Comparison of ENCODE assay signal across 8 cellular contexts in genomic region chr3:63193647-63194046, GRCh38.
A peak's percentile ranks its signal among the peaks of the same experiment; 100 is the strongest.
DNase-seq lines count a peak whose midpoint lies in the region; TF ChIP-seq lines count a peak whose summit lies in the region.

No MANE protein-coding gene starts in this region.

- no peaks in the 10 kb centered on the region for H3K27me3 ChIP-seq in prostate gland (replicated peaks; ENCODE audit: insufficient read depth)

- no peak overlapping the region for H3K4me3 ChIP-seq in prostate gland

- no peaks in the 10 kb centered on the region for H3K4me1 ChIP-seq in prostate gland (replicated peaks)

- H3K4me3 Mint-ChIP-seq in activated naive CD4-positive, alpha-beta T cell treated with anti-CD3 and anti-CD28 coated beads, Interleukin-2, amount 10 ng/mL, durations not matched to agents 7 days and 5 days: no peak overlapping the region
- H3K4me3 Mint-ChIP-seq in immature natural killer cell: no peak overlapping the region

- H3K36me3 Mint-ChIP-seq in activated naive CD4-positive, alpha-beta T cell treated with anti-CD3 and anti-CD28 coated beads, Interleukin-2, amount 10 ng/mL, durations not matched to agents 7 days and 5 days: no peaks in the 10 kb centered on the region
- no peaks in the 10 kb centered on the region for H3K36me3 Mint-ChIP-seq in immature natural killer cell

- H3K27ac ChIP-seq in VCaP: no peak overlapping the region
- no peak overlapping the region for H3K27ac ChIP-seq in prostate gland

- H3K4me1 Mint-ChIP-seq in activated naive CD4-positive, alpha-beta T cell treated with anti-CD3 and anti-CD28 coated beads, Interleukin-2, amount 10 ng/mL, durations not matched to agents 7 days and 5 days: no peaks in the 10 kb centered on the region
- no peaks in the 10 kb centered on the region for H3K4me1 Mint-ChIP-seq in immature natural killer cell

- H3K27ac Mint-ChIP-seq in activated naive CD4-positive, alpha-beta T cell treated with anti-CD3 and anti-CD28 coated beads, Interleukin-2, amount 10 ng/mL, durations not matched to agents 7 days and 5 days: no peak overlapping the region
- no peak overlapping the region for H3K27ac Mint-ChIP-seq in immature natural killer cell

- no peaks in the 10 kb centered on the region for H3K9me3 Mint-ChIP-seq in activated naive CD4-positive, alpha-beta T cell treated with anti-CD3 and anti-CD28 coated beads, Interleukin-2, amount 10 ng/mL, durations not matched to agents 7 days and 5 days
- peaks cover 0 to 14% (median 12%) of the 10 kb centered on the region in 6 donors for H3K9me3 Mint-ChIP-seq in immature natural killer cell

- H3K27me3 Mint-ChIP-seq in activated naive CD4-positive, alpha-beta T cell treated with anti-CD3 and anti-CD28 coated beads, Interleukin-2, amount 10 ng/mL, durations not matched to agents 7 days and 5 days: no peaks in the 10 kb centered on the region
- peaks cover 0 to 2% (median 0%) of the 10 kb centered on the region in 3 donors for H3K27me3 Mint-ChIP-seq in immature natural killer cell (ENCODE audit: low read depth in 3 of 3)

- 11% methylated on average over 3 of the region's 3 CpGs for WGBS in prostate gland

- TF ChIP-seq CTCF in VCaP (conservative IDR thresholded peaks at IDR 0.05): peak; percentile 90
- TF ChIP-seq CTCF in prostate gland (IDR thresholded peaks at IDR 0.05): peak in 2 of 4 experiments; percentile 14 to 47

- in situ Hi-C loops in Caki2 (cut with HindIII; ENCODE audit: low pct_unique_long_range_greater_than_20kb, low sequenced_read_pairs): no loop called here

- no peaks in the 10 kb centered on the region for H3K9me3 ChIP-seq in prostate gland

- TF ChIP-seq POLR2A in prostate gland (IDR thresholded peaks at IDR 0.05): no peak

- intact Hi-C loops in prostate gland (cut with DNase I): loop anchor here (5.0 kb wide), 1 partner anchor 526 kb away; no protein-coding TSS in a partner anchor

- CTCF ChIA-PET in activated naive CD4-positive, alpha-beta T cell treated with anti-CD3 and anti-CD28 coated beads, Interleukin-2, amount 10 ng/mL, durations not matched to agents 7 days and 5 days (lab: Charles Lee): no interaction called here

- DNase-seq in Caki2 (ENCODE audit: low read depth) (peak; percentile 2), LHCN-M2 (ENCODE audit: low read depth) (peak; percentile 18), kidney tubule cell (ENCODE audit: low spot score) (peak; percentile 25), immature natural killer cell (no peak), NCI-H128 (lab: John Stamatoyannopoulos, UW; ENCODE audit: unreplicated experiment) (no peak), prostate gland (ENCODE audit: low spot score) (no peak)
- no peak for DNase-seq in activated naive CD4-positive, alpha-beta T cell treated with anti-CD3 and anti-CD28 coated beads, Interleukin-2, amount 10 ng/mL, durations not matched to agents 7 days and 5 days

- no peaks in the 10 kb centered on the region for H3K36me3 ChIP-seq in prostate gland

Comparison
In these comparisons a context has a peak if more than half of its experiments do, and no peak if none do; other contexts are left out.
1. DNase-seq: peak in Caki2 (single experiment), LHCN-M2 (single experiment) and kidney tubule cell (single experiment); none in activated naive CD4-positive, alpha-beta T cell treated with anti-CD3 and anti-CD28 coated beads, Interleukin-2, amount 10 ng/mL, durations not matched to agents 7 days and 5 days (single experiment), immature natural killer cell (0 of 3), NCI-H128 (single experiment) and prostate gland (single experiment).